Comparison of ENCODE assay signal across 9 cellular contexts in genomic region chr17:2776589-2777241, GRCh38. TPM values are rescaled to one million over a fixed set of nuclear protein-coding genes. Genes with fewer than 3 reads are reported as not detected.
DNase-seq lines count a peak whose midpoint lies in the region; TF ChIP-seq lines count a peak whose summit lies in the region.
"Had no signal": no experiment of that assay in that cellular context is flagged by ENCODE, and none has a peak within 500 bp of the region (broad histone marks: within the 10 kb centered on the region; RNA-seq: fewer than 3 reads in every experiment).

No MANE protein-coding gene starts in this region.

- TF ChIP-seq CTCF in H9 (conservative IDR thresholded peaks at IDR 0.05) (no peak; the same call in 2 of the 3 replicates), parathyroid adenoma (IDR thresholded peaks at IDR 0.05) (no peak)

- peaks cover 36% of the 10 kb centered on the region for H3K27me3 Mint-ChIP-seq in H9 (ENCODE audit: low read depth)
- peaks cover 40% of the 10 kb centered on the region for H3K27me3 Mint-ChIP-seq in activated T-helper 2 cell treated with anti-CD3 and anti-CD28 coated beads, Interferon-gamma antibody, Interleukin-2, Interleukin-4, amounts not matched to agents 10 μg/mL and 5 μg/mL and 100 μg/mL, durations not matched to agents 14 hours and 24 hours and 36 hours (ENCODE audit: low read depth)

- intact Hi-C loops in activated T-helper 2 cell treated with anti-CD3 and anti-CD28 coated beads, Interferon-gamma antibody, Interleukin-2, Interleukin-4, amounts not matched to agents 10 μg/mL and 5 μg/mL and 100 μg/mL, durations not matched to agents 14 hours and 24 hours and 36 hours (cut with micrococcal nuclease), result no loop called here

- no peak overlapping the region for H4K5ac ChIP-seq in H9 (ENCODE audit: insufficient read length, low read depth, low read length)

- no peak overlapping the region for H3K4ac ChIP-seq in H9 (ENCODE audit: low read depth, low read length)

- H3K23me2 ChIP-seq in H9 (ENCODE audit: insufficient read length, low read depth, low read length, poor library complexity, severe bottlenecking), result peaks cover 8% of the 10 kb centered on the region

- H2BK15ac ChIP-seq in H9 (ENCODE audit: low read depth, low read length), result no peak overlapping the region

- no peak overlapping the region for H2BK20ac ChIP-seq in H9 (ENCODE audit: low read depth, low read length, poor library complexity, severe bottlenecking)

- no peak overlapping the region for H3T11ph ChIP-seq in H9 (ENCODE audit: low read length)

- H3K27me3 ChIP-seq in H9 (ENCODE audit: insufficient read depth, low read length) (no peaks in the 10 kb centered on the region; the same call in 1 of the 2 replicates), endocrine pancreas (ENCODE audit: control insufficient read depth, insufficient read depth, low read length) (no peaks in the 10 kb centered on the region), parathyroid adenoma (ENCODE audit: control insufficient read depth, insufficient read depth, low read length) (no peaks in the 10 kb centered on the region)

- H3K4me2 ChIP-seq in H9 (ENCODE audit: insufficient read depth, insufficient read length, low read length) (peak overlapping the region; percentile 98), parathyroid adenoma (ENCODE audit: low read length) (peak overlapping the region; percentile 55)

- H2BK12ac ChIP-seq in H9 (ENCODE audit: insufficient read length, low read depth, low read length), result no peak overlapping the region

- peak overlapping the region; percentile 65; the same call in 1 of the 2 replicates for H3K14ac ChIP-seq in H9 (ENCODE audit: insufficient read depth, low read length)

- no peaks in the 10 kb centered on the region; a peak in 1 of 5 replicates for H3K9me3 Mint-ChIP-seq in H9
- H3K9me3 Mint-ChIP-seq in activated T-helper 2 cell treated with anti-CD3 and anti-CD28 coated beads, Interferon-gamma antibody, Interleukin-2, Interleukin-4, amounts not matched to agents 10 μg/mL and 5 μg/mL and 100 μg/mL, durations not matched to agents 14 hours and 24 hours and 36 hours, result no peaks in the 10 kb centered on the region
- H3K9me3 Mint-ChIP-seq: T-helper 2 cell treated with Interferon-gamma antibody and Interleukin-4, amounts not matched to agents 5 μg/mL and 100 μg/mL, for 36 hours had no signal

- H3K4me3 Mint-ChIP-seq in H9, result peak overlapping the region; percentile 80 to 91
- H3K4me3 Mint-ChIP-seq in activated T-helper 2 cell treated with anti-CD3 and anti-CD28 coated beads, Interferon-gamma antibody, Interleukin-2, Interleukin-4, amounts not matched to agents 10 μg/mL and 5 μg/mL and 100 μg/mL, durations not matched to agents 14 hours and 24 hours and 36 hours (ENCODE audit: low read depth), result no peak overlapping the region
- H3K4me3 Mint-ChIP-seq: T-helper 2 cell treated with Interferon-gamma antibody and Interleukin-4, amounts not matched to agents 5 μg/mL and 100 μg/mL, for 36 hours had no signal

- H3K56ac ChIP-seq in H9 (ENCODE audit: insufficient read length, low read depth, low read length), result no peak overlapping the region

- H3K9ac ChIP-seq in H9 (ENCODE audit: extremely low read depth, insufficient read length, low read length) (peak overlapping the region; percentile 59), endocrine pancreas (ENCODE audit: control insufficient read depth, insufficient read depth, low read length) (peak overlapping the region; percentile 15), parathyroid adenoma (no peak overlapping the region)

- DNase-seq in H9, result peak; percentile 90
- peak; percentile 46 for DNase-seq in NCI-H526 treated with DMSO at 0.1 percent for 48 hours (lab: John Stamatoyannopoulos, UW)
- no peak for DNase-seq in activated T-helper 2 cell treated with anti-CD3 and anti-CD28 coated beads, Interferon-gamma antibody, Interleukin-2, Interleukin-4, amounts not matched to agents 10 μg/mL and 5 μg/mL and 100 μg/mL, durations not matched to agents 14 hours and 24 hours and 36 hours (ENCODE audit: low spot score)
- no peak for DNase-seq in NOMO-1 treated with dmso at 0.1 percent for 144 hours (lab: John Stamatoyannopoulos, UW; ENCODE audit: unreplicated experiment)
- DNase-seq in HT-29 (ENCODE audit: low spot score), result no peak
- no peak for DNase-seq in activated CD8-positive, alpha-beta memory T cell treated with anti-CD3 and anti-CD28 coated beads, Interleukin-2, amount 50 U/mL, for 4 hours

- H3K4me1 Mint-ChIP-seq in H9, result peaks cover 6 to 15% of the 10 kb centered on the region in 2 experiments; a peak in 3 of 4 replicates
- peaks cover 2% of the 10 kb centered on the region for H3K4me1 Mint-ChIP-seq in activated T-helper 2 cell treated with anti-CD3 and anti-CD28 coated beads, Interferon-gamma antibody, Interleukin-2, Interleukin-4, amounts not matched to agents 10 μg/mL and 5 μg/mL and 100 μg/mL, durations not matched to agents 14 hours and 24 hours and 36 hours (ENCODE audit: low read depth)

- H3K27ac ChIP-seq in H9 (ENCODE audit: insufficient read length, low read depth, low read length), result no peak overlapping the region
- no peak overlapping the region for H3K27ac ChIP-seq in parathyroid adenoma

- no peaks in the 10 kb centered on the region; a peak in 1 of 7 replicates for H3K36me3 Mint-ChIP-seq in H9 (ENCODE audit: insufficient read depth in 1 of 3, low read depth in 3 of 3)
- H3K36me3 Mint-ChIP-seq in activated T-helper 2 cell treated with anti-CD3 and anti-CD28 coated beads, Interferon-gamma antibody, Interleukin-2, Interleukin-4, amounts not matched to agents 10 μg/mL and 5 μg/mL and 100 μg/mL, durations not matched to agents 14 hours and 24 hours and 36 hours (ENCODE audit: low read depth), result no peaks in the 10 kb centered on the region

- no peak overlapping the region for H2AK5ac ChIP-seq in H9 (ENCODE audit: insufficient read length, low read length)

- H2BK5ac ChIP-seq in H9 (ENCODE audit: insufficient read length, low read length), result no peak overlapping the region

- H3K9me3 ChIP-seq in H9 (ENCODE audit: control insufficient read depth, low read depth, low read length) (no peaks in the 10 kb centered on the region), endocrine pancreas (ENCODE audit: control insufficient read depth, low read length) (no peaks in the 10 kb centered on the region), parathyroid adenoma (ENCODE audit: control insufficient read depth, low read length) (no peaks in the 10 kb centered on the region)

- no peak overlapping the region for H4K8ac ChIP-seq in H9 (replicated peaks; ENCODE audit: insufficient read length, low read depth, low read length)

- no peak overlapping the region for H3K23ac ChIP-seq in H9 (ENCODE audit: insufficient read length, low read depth, low read length)

- H3K4me3 ChIP-seq in endocrine pancreas (ENCODE audit: control insufficient read depth, insufficient read depth, low read length) (no peak overlapping the region), parathyroid adenoma (ENCODE audit: low read depth, low read length) (peak overlapping the region; percentile 20)

- H2AFZ ChIP-seq in H9 (ENCODE audit: low read length) (no peak overlapping the region), parathyroid adenoma (peak overlapping the region; percentile 68)

- no peak overlapping the region for H3K18ac ChIP-seq in H9 (ENCODE audit: insufficient read length, low read depth, low read length)

- no peaks in the 10 kb centered on the region for H3K36me3 ChIP-seq in endocrine pancreas (ENCODE audit: control insufficient read depth, insufficient read depth, low read length)
- no peaks in the 10 kb centered on the region for H3K36me3 ChIP-seq in parathyroid adenoma (ENCODE audit: control insufficient read depth, insufficient read depth, low read length)

- no peak overlapping the region for H2BK120ac ChIP-seq in H9 (ENCODE audit: low read depth, low read length, poor library complexity, severe bottlenecking)

- H3K79me2 ChIP-seq in H9 (ENCODE audit: insufficient read depth, low read length), result no peaks in the 10 kb centered on the region
- no peaks in the 10 kb centered on the region for H3K79me2 ChIP-seq in parathyroid adenoma

- H4K91ac ChIP-seq in H9 (ENCODE audit: insufficient read length, low read depth, low read length), result no peak overlapping the region

- no peaks in the 10 kb centered on the region for H4K20me1 ChIP-seq in H9 (ENCODE audit: control insufficient read depth, insufficient read depth, insufficient read length)

- no peaks in the 10 kb centered on the region for H3K79me1 ChIP-seq in H9 (ENCODE audit: insufficient read depth, low read depth, low read length, poor library complexity, severe bottlenecking)

- WGBS in H9 (ENCODE audit: extremely low coverage, insufficient read length, low lambda C conversion rate), result no CpG with 5 or more reads among the region's 80 CpGs

- H3K27ac Mint-ChIP-seq in H9, result peak overlapping the region in 1 of 3 experiments; percentile 59; a peak in 2 of 7 replicates
- no peak overlapping the region for H3K27ac Mint-ChIP-seq in activated T-helper 2 cell treated with anti-CD3 and anti-CD28 coated beads, Interferon-gamma antibody, Interleukin-2, Interleukin-4, amounts not matched to agents 10 μg/mL and 5 μg/mL and 100 μg/mL, durations not matched to agents 14 hours and 24 hours and 36 hours
- H3K27ac Mint-ChIP-seq: T-helper 2 cell treated with Interferon-gamma antibody and Interleukin-4, amounts not matched to agents 5 μg/mL and 100 μg/mL, for 36 hours had no signal

- H3K4me1 ChIP-seq in H9 (ENCODE audit: insufficient read depth, low read length), result no peaks in the 10 kb centered on the region
- no peaks in the 10 kb centered on the region for H3K4me1 ChIP-seq in endocrine pancreas (ENCODE audit: control insufficient read depth, insufficient read depth, low read length)
- H3K4me1 ChIP-seq in parathyroid adenoma, result no peaks in the 10 kb centered on the region

RNA-seq across cellular contexts. Expression of gene RAP1GAP2, which starts 19.5 kb away (rescaled TPM):
- 32.2 and 33.8 TPM in 2 replicates for total RNA-seq in H9 (2021)
- 0.46 and 1.1 TPM in 2 replicates for total RNA-seq in activated T-helper 2 cell treated with anti-CD3 and anti-CD28 coated beads, Interferon-gamma antibody, Interleukin-2, Interleukin-4, amounts not matched to agents 10 μg/mL and 5 μg/mL and 100 μg/mL, durations not matched to agents 14 hours and 24 hours and 36 hours
- 9.6 and 14.0 TPM in 2 replicates for total RNA-seq in HT-29 (2014; rRNA removed; shearing (Covaris generic))

RNA-seq across cellular contexts. Expression of gene CCDC92B, which starts 27.3 kb away (rescaled TPM):
- 7.1 and 8.0 TPM in 2 replicates for total RNA-seq in H9 (2021)
- total RNA-seq in activated T-helper 2 cell treated with anti-CD3 and anti-CD28 coated beads, Interferon-gamma antibody, Interleukin-2, Interleukin-4, amounts not matched to agents 10 μg/mL and 5 μg/mL and 100 μg/mL, durations not matched to agents 14 hours and 24 hours and 36 hours, result 0.11 and 0.21 TPM in 2 replicates
- total RNA-seq in HT-29 (2014; rRNA removed; shearing (Covaris generic)), result 0.18 TPM in 2 replicates

Comparison
In these comparisons a context has a peak if more than half of its experiments do, and no peak if none do; other contexts are left out.
1. DNase-seq: peak in H9 (single experiment) and NCI-H526 treated with DMSO at 0.1 percent for 48 hours (single experiment); none in activated T-helper 2 cell treated with anti-CD3 and anti-CD28 coated beads, Interferon-gamma antibody, Interleukin-2, Interleukin-4, amounts not matched to agents 10 μg/mL and 5 μg/mL and 100 μg/mL, durations not matched to agents 14 hours and 24 hours and 36 hours (single experiment), NOMO-1 treated with dmso at 0.1 percent for 144 hours (single experiment), HT-29 (single experiment) and activated CD8-positive, alpha-beta memory T cell treated with anti-CD3 and anti-CD28 coated beads, Interleukin-2, amount 50 U/mL, for 4 hours (single experiment).